ENCODE assay signal across 23 cellular contexts in genomic region chr13:32134991-32135390, GRCh38.
A peak's percentile ranks its signal among the peaks of the same experiment; 100 is the strongest.
DNase-seq lines count a peak whose midpoint lies in the region; ATAC-seq and TF ChIP-seq lines count a peak whose summit lies in the region.
"Had no signal": no experiment of that assay in that cellular context is flagged by ENCODE, and none has a peak within 500 bp of the region (broad histone marks: within the 10 kb centered on the region; RNA-seq: fewer than 3 reads in every experiment).

No MANE protein-coding gene starts in this region.

- H3K9me3 ChIP-seq in H9 (ENCODE audit: control insufficient read depth, low read depth, low read length) (no peaks in the 10 kb centered on the region), lower lobe of right lung (no peaks in the 10 kb centered on the region), stomach smooth muscle (ENCODE audit: control insufficient read depth in 2 of 2, low read length in 2 of 2) (no peaks in the 10 kb centered on the region)
- H3K9me3 ChIP-seq: adrenal gland had no signal

- ATAC-seq in lower lobe of right lung (no peak), GM21390 (IDR thresholded peaks at IDR 0.05; ENCODE audit: unreplicated experiment) (no peak)

- no peak overlapping the region for H4K5ac ChIP-seq in H9 (ENCODE audit: insufficient read length, low read depth, low read length)

- no peak overlapping the region for H4K91ac ChIP-seq in H9 (ENCODE audit: insufficient read length, low read depth, low read length)

- no peak overlapping the region for H2AFZ ChIP-seq in H9 (ENCODE audit: low read length)

- H3K4me1 Mint-ChIP-seq in H9 = no peaks in the 10 kb centered on the region
- H3K4me1 Mint-ChIP-seq: activated B cell treated with CpG ODN at 0.5 μM for 24 hours; CD4-positive, alpha-beta memory T cell had no signal

- H3K4me3 ChIP-seq in lower lobe of right lung = no peak overlapping the region
- no peak overlapping the region for H3K4me3 ChIP-seq in stomach smooth muscle (ENCODE audit: low read length in 2 of 2)
- H3K4me3 ChIP-seq: adrenal gland, cardiac muscle cell had no signal

- H3K79me2 ChIP-seq in H9 (ENCODE audit: insufficient read depth, low read length) = no peaks in the 10 kb centered on the region

- no peak overlapping the region for H3K18ac ChIP-seq in H9 (ENCODE audit: insufficient read length, low read depth, low read length)

- H3K9ac ChIP-seq in H9 (ENCODE audit: extremely low read depth, insufficient read length, low read length) = no peak overlapping the region
- no peak overlapping the region for H3K9ac ChIP-seq in stomach smooth muscle (ENCODE audit: low read length in 2 of 2)

- H3K36me3 ChIP-seq in lower lobe of right lung (peaks cover 9% of the 10 kb centered on the region), stomach smooth muscle (ENCODE audit: control insufficient read depth in 2 of 2, insufficient read depth in 2 of 2, low read length in 2 of 2) (no peaks in the 10 kb centered on the region)
- H3K36me3 ChIP-seq: adrenal gland, cardiac muscle cell had no signal

- H2BK5ac ChIP-seq in H9 (ENCODE audit: insufficient read length, low read length) = no peak overlapping the region

- H3K36me3 Mint-ChIP-seq in H9 (ENCODE audit: insufficient read depth in 1 of 3, low read depth in 3 of 3) = no peaks in the 10 kb centered on the region

- H4K8ac ChIP-seq in H9 (replicated peaks; ENCODE audit: insufficient read length, low read depth, low read length) = no peak overlapping the region

- H3K27me3 Mint-ChIP-seq in H9 (ENCODE audit: low read depth) = no peaks in the 10 kb centered on the region
- H3K27me3 Mint-ChIP-seq: activated B cell treated with CpG ODN at 0.5 μM for 24 hours; activated CD4-positive, alpha-beta memory T cell treated with anti-CD3 and anti-CD28 coated beads for 36 hours; CD4-positive, alpha-beta memory T cell had no signal

- WGBS in H9 (ENCODE audit: extremely low coverage, insufficient read length, low lambda C conversion rate) = no CpG with 5 or more reads among the region's 4 CpGs

- H3K14ac ChIP-seq in H9 (ENCODE audit: insufficient read depth, low read length) = no peak overlapping the region

- H4K20me1 ChIP-seq in H9 (ENCODE audit: control insufficient read depth, insufficient read depth, insufficient read length) = no peaks in the 10 kb centered on the region

- peak overlapping the region; percentile 11 for H2BK20ac ChIP-seq in H9 (ENCODE audit: low read depth, low read length, poor library complexity, severe bottlenecking)

- H3K4me3 Mint-ChIP-seq in H9 = no peak overlapping the region
- H3K4me3 Mint-ChIP-seq: activated B cell treated with CpG ODN at 0.5 μM for 24 hours; activated CD4-positive, alpha-beta memory T cell treated with anti-CD3 and anti-CD28 coated beads for 36 hours; CD4-positive, alpha-beta memory T cell had no signal

- no peak overlapping the region for H3K56ac ChIP-seq in H9 (ENCODE audit: insufficient read length, low read depth, low read length)

- no peak overlapping the region for H3K4me2 ChIP-seq in H9 (ENCODE audit: insufficient read depth, insufficient read length, low read length)

- no peak overlapping the region for H3T11ph ChIP-seq in H9 (ENCODE audit: low read length)

- H2BK15ac ChIP-seq in H9 (ENCODE audit: low read depth, low read length) = no peak overlapping the region

- no peaks in the 10 kb centered on the region for H3K23me2 ChIP-seq in H9 (ENCODE audit: insufficient read length, low read depth, low read length, poor library complexity, severe bottlenecking)

- H3K23ac ChIP-seq in H9 (ENCODE audit: insufficient read length, low read depth, low read length) = no peak overlapping the region

- H2BK12ac ChIP-seq in H9 (ENCODE audit: insufficient read length, low read depth, low read length) = no peak overlapping the region

- TF ChIP-seq CTCF in H9 (conservative IDR thresholded peaks at IDR 0.05) (no peak), lower lobe of right lung (IDR thresholded peaks at IDR 0.05) (no peak)

- H3K4me1 ChIP-seq in H9 (ENCODE audit: insufficient read depth, low read length) (no peaks in the 10 kb centered on the region), lower lobe of right lung (no peaks in the 10 kb centered on the region), stomach smooth muscle (ENCODE audit: control insufficient read depth, insufficient read depth, low read length) (peaks cover 5% of the 10 kb centered on the region)
- H3K4me1 ChIP-seq: adrenal gland had no signal

- H3K27ac Mint-ChIP-seq in H9 = no peak overlapping the region
- H3K27ac Mint-ChIP-seq: activated B cell treated with CpG ODN at 0.5 μM for 24 hours; activated CD4-positive, alpha-beta memory T cell treated with anti-CD3 and anti-CD28 coated beads for 36 hours; CD4-positive, alpha-beta memory T cell had no signal

- H2BK120ac ChIP-seq in H9 (ENCODE audit: low read depth, low read length, poor library complexity, severe bottlenecking) = no peak overlapping the region

- no peaks in the 10 kb centered on the region for H3K79me1 ChIP-seq in H9 (ENCODE audit: insufficient read depth, low read depth, low read length, poor library complexity, severe bottlenecking)

- no peak overlapping the region for H3K27ac ChIP-seq in H9 (ENCODE audit: insufficient read length, low read depth, low read length)
- peak overlapping the region; percentile 12 for H3K27ac ChIP-seq in lower lobe of right lung
- H3K27ac ChIP-seq in stomach smooth muscle (ENCODE audit: low read length) = peak overlapping the region; percentile 32
- H3K27ac ChIP-seq: cardiac muscle cell had no signal

- no peaks in the 10 kb centered on the region for H3K9me3 Mint-ChIP-seq in H9
- H3K9me3 Mint-ChIP-seq: activated B cell treated with CpG ODN at 0.5 μM for 24 hours; activated CD4-positive, alpha-beta memory T cell treated with anti-CD3 and anti-CD28 coated beads for 36 hours had no signal

- no peak for DNase-seq in H9
- peak; percentile 49 for DNase-seq in astrocyte of the hippocampus (ENCODE audit: low read depth, low spot score)
- DNase-seq in lower lobe of right lung = no peak
- DNase-seq in NCI-H1930 (lab: John Stamatoyannopoulos, UW) = no peak
- no peak for DNase-seq in NCI-H446 (lab: John Stamatoyannopoulos, UW)
- DNase-seq in GOT3 (lab: John Stamatoyannopoulos, UW) = no peak
- DNase-seq: activated B cell treated with CpG ODN at 0.5 μM for 24 hours; activated CD4-positive, alpha-beta memory T cell treated with anti-CD3 and anti-CD28 coated beads for 36 hours; activated gamma-delta T cell treated with Interleukin-2 at 50 U/mL for 16 hours; activated T-cell treated with anti-CD3 and anti-CD28 coated beads for 4 hours; adrenal gland; CD4-positive, alpha-beta memory T cell; DMS 273 treated with DMSO at 0.1 percent for 48 hours; H7; KG1; NCI-H2171 treated with DMSO at 0.1 percent for 48 hours; NCI-H526 treated with DMSO at 0.1 percent for 48 hours; stimulated activated CD4-positive, alpha-beta T cell treated with anti-CD3 and anti-CD28 coated beads, Interleukin-15, amount 100 ng/mL, for 24 hours; substantia nigra; T1000 had no signal

- H2AK5ac ChIP-seq in H9 (ENCODE audit: insufficient read length, low read length) = no peak overlapping the region

- H3K4ac ChIP-seq in H9 (ENCODE audit: low read depth, low read length) = no peak overlapping the region

- intact Hi-C loops in lower lobe of right lung (cut with DNase I) = no loop called here

- H3K27me3 ChIP-seq in H9 (ENCODE audit: insufficient read depth, low read length) (no peaks in the 10 kb centered on the region), lower lobe of right lung (ENCODE audit: low read depth) (no peaks in the 10 kb centered on the region), stomach smooth muscle (ENCODE audit: control insufficient read depth in 1 of 2, insufficient read depth in 2 of 2, low read length in 2 of 2) (no peaks in the 10 kb centered on the region)
- H3K27me3 ChIP-seq: adrenal gland, cardiac muscle cell had no signal
